8 cellular contexts compared by ENCODE assay signal in genomic region chr10:104268691-104269645, GRCh38. TPM values are rescaled to one million over a fixed set of nuclear protein-coding genes. Genes with fewer than 3 reads are reported as not detected.
A peak's percentile ranks its signal among the peaks of the same experiment; 100 is the strongest.
DNase-seq lines count a peak whose midpoint lies in the region; ATAC-seq and TF ChIP-seq lines count a peak whose summit lies in the region.

TSS of gene GSTO2 (plus strand) at chr10:104269184. CDS start at chr10:104274916, 5,732 bp downstream.

- H3K9me3 Mint-ChIP-seq in chondrocyte (ENCODE audit: low read depth): no peaks in the 10 kb centered on the region

- H3K4me1 Mint-ChIP-seq in chondrocyte (ENCODE audit: low read depth): peaks cover 27% of the 10 kb centered on the region

- peak; percentile 99 for ATAC-seq in HG03175 (IDR thresholded peaks at IDR 0.05; ENCODE audit: unreplicated experiment)

- H3K27me3 ChIP-seq in kidney epithelial cell (ENCODE audit: control insufficient read depth, insufficient read depth, low read length): no peaks in the 10 kb centered on the region

- in situ Hi-C loops in ACHN (cut with HindIII; ENCODE audit: low pct_ligation_motif_present, low pct_unique_long_range_greater_than_20kb, low sequenced_read_pairs) (no loop called here), GM18951 (cut with MboI; ENCODE audit: low sequenced_read_pairs, unreplicated experiment) (no loop called here)

- peak; percentile 92 for TF ChIP-seq POLR2A in GM18951 (IDR thresholded peaks at IDR 0.05; ENCODE audit: extremely low read depth, insufficient read depth, insufficient read length)

- H3K36me3 Mint-ChIP-seq in chondrocyte (ENCODE audit: low read depth): peaks cover 11% of the 10 kb centered on the region

- no peaks in the 10 kb centered on the region for H3K36me3 ChIP-seq in kidney epithelial cell (ENCODE audit: control insufficient read depth, insufficient read depth, low read length)

- DNase-seq in ACHN (peak; percentile 100), NCI-H345 treated with DMSO at 0.1 percent for 48 hours (lab: John Stamatoyannopoulos, UW; ENCODE audit: unreplicated experiment) (peak; percentile 85), chondrocyte (ENCODE audit: low spot score) (peak; percentile 100), kidney epithelial cell (ENCODE audit: low read depth) (peak; percentile 97)
- peak; percentile 93 to 96 for DNase-seq in activated CD4-positive, alpha-beta T cell treated with anti-CD3 and anti-CD28 coated beads for 24 hours (ENCODE audit: low read depth in 2 of 2)
- DNase-seq in stimulated activated CD4-positive, alpha-beta T cell treated with anti-CD3 and anti-CD28 coated beads, Interleukin-15, amount 100 ng/mL, for 24 hours: peak; percentile 99

- H3K27ac Mint-ChIP-seq in chondrocyte (ENCODE audit: unreplicated experiment): peak within 1 kb of the TSS; percentile 96

- peak within 1 kb of the TSS; percentile 58 for H3K4me3 ChIP-seq in kidney epithelial cell (ENCODE audit: low read depth, low read length)

- no peaks in the 10 kb centered on the region for H3K27me3 Mint-ChIP-seq in chondrocyte (ENCODE audit: low read depth)

- TF ChIP-seq CTCF in chondrocyte (IDR thresholded peaks at IDR 0.05): no peak
- TF ChIP-seq CTCF in kidney epithelial cell (IDR thresholded peaks at IDR 0.05; ENCODE audit: insufficient read depth, low read length, poor library complexity, severe bottlenecking): no peak

- H3K4me3 Mint-ChIP-seq in chondrocyte (ENCODE audit: unreplicated experiment): peak within 1 kb of the TSS; percentile 87

RNA-seq across cellular contexts. Expression of gene GSTO2, which starts in this region (rescaled TPM):
- total RNA-seq in chondrocyte: 0.28 to 0.73 TPM (median 0.32 TPM) in 3 replicates
- total RNA-seq in kidney epithelial cell: 22.0 and 24.0 TPM in 2 replicates

Comparison
In these comparisons a context has a peak if more than half of its experiments do, and no peak if none do; other contexts are left out.
1. Peak in every context shown above with its lines: DNase-seq, ATAC-seq and H3K4me3 ChIP-seq.
2. RNA of gene GSTO2 (total RNA-seq): 22.0 to 24.0 TPM in kidney epithelial cell; 0.28 to 0.73 TPM in chondrocyte; every median in the first group is over 10 times any median in the second.
3. Peak in DNase-seq in chondrocyte; RNA of the gene not detected or under 1 TPM.